2 cellular contexts compared by ENCODE assay signal in the genomic region with DNA sequence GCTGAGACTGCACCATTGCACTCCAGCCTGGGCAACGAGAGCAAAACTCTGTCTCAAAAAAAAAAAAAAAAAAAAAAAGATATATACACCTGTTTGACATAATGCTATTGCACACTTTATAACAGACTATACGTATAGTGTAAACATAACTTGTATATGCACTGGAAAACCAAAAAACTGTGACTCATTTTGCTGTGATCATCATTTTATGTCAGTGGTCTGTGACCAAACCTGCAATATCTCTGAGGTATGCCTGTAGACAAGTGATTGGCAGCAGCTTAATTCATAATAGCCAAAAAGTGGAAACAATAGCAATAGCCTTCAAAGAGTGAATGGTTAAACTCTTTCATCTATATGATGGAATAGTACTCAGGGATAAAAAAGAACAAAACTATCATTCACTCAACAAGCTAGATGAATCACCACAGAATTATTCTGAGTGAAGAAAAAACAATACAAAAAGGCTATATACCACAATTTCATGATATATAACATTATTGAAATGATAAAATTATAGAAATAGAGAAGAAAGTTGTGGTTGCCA.
TF ChIP-seq lines count a peak whose summit lies in the region.

No MANE protein-coding gene starts in this region.

TF ChIP-seq in HepG2, 621 proteins besides CTCF, POLR2A, EP300 and RAD21:
- TF ChIP-seq ZNF3 (CRISPR knock-in tag; IDR thresholded peaks at IDR 0.05), result peak; percentile 85
- TF ChIP-seq MAFF (IDR thresholded peaks at IDR 0.05; ENCODE audit: low read depth, low read length), result peak; percentile 85
- TF ChIP-seq ZNF510 (CRISPR knock-in tag; IDR thresholded peaks at IDR 0.05; ENCODE audit: low read depth), result no peak
- TF ChIP-seq KDM2A (CRISPR knock-in tag; IDR thresholded peaks at IDR 0.05; ENCODE audit: borderline replicate concordance, low read depth), result no peak
- peak; percentile 89 to 92 for TF ChIP-seq MAFK (conservative IDR thresholded peaks at IDR 0.05 in 1 of 2, IDR thresholded peaks at IDR 0.05 in 1 of 2; ENCODE audit: low read length in 2 of 2)
- TF ChIP-seq ZNF652 (CRISPR knock-in tag; IDR thresholded peaks at IDR 0.05; ENCODE audit: borderline replicate concordance, low read depth), result no peak

TF ChIP-seq in GM12878, 131 proteins besides CTCF, POLR2A, EP300 and RAD21:
- TF ChIP-seq, protein P1, sequence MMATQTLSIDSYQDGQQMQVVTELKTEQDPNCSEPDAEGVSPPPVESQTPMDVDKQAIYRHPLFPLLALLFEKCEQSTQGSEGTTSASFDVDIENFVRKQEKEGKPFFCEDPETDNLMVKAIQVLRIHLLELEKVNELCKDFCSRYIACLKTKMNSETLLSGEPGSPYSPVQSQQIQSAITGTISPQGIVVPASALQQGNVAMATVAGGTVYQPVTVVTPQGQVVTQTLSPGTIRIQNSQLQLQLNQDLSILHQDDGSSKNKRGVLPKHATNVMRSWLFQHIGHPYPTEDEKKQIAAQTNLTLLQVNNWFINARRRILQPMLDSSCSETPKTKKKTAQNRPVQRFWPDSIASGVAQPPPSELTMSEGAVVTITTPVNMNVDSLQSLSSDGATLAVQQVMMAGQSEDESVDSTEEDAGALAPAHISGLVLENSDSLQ (IDR thresholded peaks at IDR 0.05), result peak; percentile 27; the same call in 1 of the 2 replicates
- TF ChIP-seq HSF1 (IDR thresholded peaks at IDR 0.05; ENCODE audit: low read depth, low read length), result no peak
